ENCODE assay signal across 8 cellular contexts in the genomic region with DNA sequence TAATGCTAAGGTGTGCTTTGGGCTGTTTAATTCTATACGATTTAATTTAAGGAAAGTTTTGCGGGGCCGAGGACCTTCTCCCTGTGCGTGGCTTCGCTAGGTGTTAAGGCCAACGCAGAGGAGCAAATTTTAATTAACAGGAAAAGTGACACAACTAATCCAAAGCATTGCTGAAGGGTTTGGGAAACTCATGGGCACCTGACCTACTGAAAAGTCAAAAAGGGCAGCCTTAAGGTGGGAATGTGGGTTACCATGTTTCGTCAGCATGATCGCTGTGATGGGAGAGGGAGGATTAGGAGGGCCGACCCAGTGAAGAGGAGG. TPM values are rescaled to one million over a fixed set of nuclear protein-coding genes. Genes with fewer than 3 reads are reported as not detected.
DNase-seq lines count a peak whose midpoint lies in the region; TF ChIP-seq lines count a peak whose summit lies in the region.

No MANE protein-coding gene starts in this region.

- H3K4me1 ChIP-seq in MM.1S (ENCODE audit: low read length) = peaks cover 8% of the 10 kb centered on the region; the same call in 1 of the 2 replicates
- H3K4me1 ChIP-seq in ectodermal cell (ENCODE audit: control insufficient read depth, insufficient read depth, low read length) = peaks cover 6% of the 10 kb centered on the region

- no peaks in the 10 kb centered on the region for H3K9me2 ChIP-seq in MM.1S (replicated peaks; ENCODE audit: insufficient read depth, low read length)

- peaks cover 3% of the 10 kb centered on the region; the same call in 1 of the 2 replicates for H3K36me3 ChIP-seq in MM.1S (replicated peaks; ENCODE audit: insufficient read depth, low read length)
- peaks cover 29% of the 10 kb centered on the region for H3K36me3 ChIP-seq in ectodermal cell (ENCODE audit: control insufficient read depth, insufficient read depth, low read length)

- H3K27ac Mint-ChIP-seq in CD14-positive monocyte (peak overlapping the region; percentile 41 to 93 (median 87)), neural crest cell (ENCODE audit: unreplicated experiment) (peak overlapping the region; percentile 39)

- peaks cover 6% of the 10 kb centered on the region for H3F3A ChIP-seq in MM.1S (ENCODE audit: insufficient read depth, low read length)

- peak overlapping the region; percentile 87 to 99 for H3K4me3 Mint-ChIP-seq in CD14-positive monocyte
- peak overlapping the region; percentile 90 for H3K4me3 Mint-ChIP-seq in neural crest cell

- peak overlapping the region; percentile 72 for H3K9ac ChIP-seq in MM.1S (ENCODE audit: low read length)

- H2AFZ ChIP-seq in MM.1S (ENCODE audit: low read length) = peak overlapping the region; percentile 98

- no peaks in the 10 kb centered on the region for H3K27me3 ChIP-seq in MM.1S (replicated peaks; ENCODE audit: insufficient read depth, low read length)
- H3K27me3 ChIP-seq in ectodermal cell (ENCODE audit: control insufficient read depth, insufficient read depth, low read length, poor library complexity, severe bottlenecking) = no peaks in the 10 kb centered on the region

- DNase-seq in CD14-positive monocyte (ENCODE audit: low spot score) (no peak), MM.1S (no peak), neural crest cell (ENCODE audit: low read depth, low spot score) (no peak), AG08396 (ENCODE audit: low spot score) (no peak), ecto neural progenitor cell (ENCODE audit: low spot score) (no peak), dermis blood vessel endothelial cell (no peak), NCI-H1930 (lab: John Stamatoyannopoulos, UW) (no peak)

- H3K36me3 Mint-ChIP-seq in CD14-positive monocyte (peaks cover 48 to 60% of the 10 kb centered on the region in 2 donors), neural crest cell (ENCODE audit: low read depth) (peaks cover 13% of the 10 kb centered on the region)

- H3K9me3 Mint-ChIP-seq in CD14-positive monocyte = no peaks in the 10 kb centered on the region
- H3K9me3 Mint-ChIP-seq in neural crest cell = no peaks in the 10 kb centered on the region

- no peaks in the 10 kb centered on the region for H4K20me1 ChIP-seq in MM.1S (ENCODE audit: insufficient read depth, low read length)

- peaks cover 22% of the 10 kb centered on the region for H3K79me2 ChIP-seq in MM.1S (ENCODE audit: low read length)

- H3K27ac ChIP-seq in MM.1S (ENCODE audit: low read length) = peak overlapping the region; percentile 11; the same call in 1 of the 2 replicates
- peak overlapping the region; percentile 55 for H3K27ac ChIP-seq in ectodermal cell (ENCODE audit: insufficient read depth, low read depth, low read length, poor library complexity, severe bottlenecking)

- H3K9me3 ChIP-seq in MM.1S (replicated peaks; ENCODE audit: insufficient read depth, low read length) = no peaks in the 10 kb centered on the region
- no peaks in the 10 kb centered on the region for H3K9me3 ChIP-seq in ectodermal cell (ENCODE audit: control insufficient read depth, low read length)

- TF ChIP-seq CTCF in CD14-positive monocyte (IDR thresholded peaks at IDR 0.05) (no peak), MM.1S (IDR thresholded peaks at IDR 0.05; ENCODE audit: low read length) (no peak), neural crest cell (conservative IDR thresholded peaks at IDR 0.05) (no peak)

- peaks cover 0 to 2% (median 0%) of the 10 kb centered on the region in 3 donors for H3K27me3 Mint-ChIP-seq in CD14-positive monocyte (ENCODE audit: low read depth in 3 of 3)
- H3K27me3 Mint-ChIP-seq in neural crest cell (ENCODE audit: low read depth) = no peaks in the 10 kb centered on the region

- intact Hi-C loops in CD14-positive monocyte (cut with micrococcal nuclease) = no loop called here

- WGBS in ectodermal cell, 2 experiments = 27 to 33% methylated on average over 9 of the region's 9 CpGs

- peak overlapping the region; percentile 87 for H3K4me3 ChIP-seq in MM.1S (ENCODE audit: low read length)
- H3K4me3 ChIP-seq in ectodermal cell (ENCODE audit: insufficient read depth, low read depth, low read length) = peak overlapping the region; percentile 72

- peak overlapping the region; percentile 94 for H3K4me2 ChIP-seq in MM.1S (ENCODE audit: low read depth, low read length)

- peaks cover 29% of the 10 kb centered on the region for H3K4me1 Mint-ChIP-seq in CD14-positive monocyte
- peaks cover 28% of the 10 kb centered on the region for H3K4me1 Mint-ChIP-seq in neural crest cell

RNA-seq across cellular contexts. Expression of gene CUL9, which starts 0.4 kb away (rescaled TPM):
- polyA plus RNA-seq in CD14-positive monocyte = 1 to 10 TPM; 2.9 to 3.8 TPM
- polyA plus RNA-seq in ectodermal cell (2013, experiment 1 of 4) = 26.7 TPM
- polyA plus RNA-seq in ectodermal cell (2013, experiment 2 of 4) = 27.7 TPM
- polyA plus RNA-seq in ectodermal cell (2013, experiment 3 of 4) = 20.9 TPM
- polyA plus RNA-seq in ectodermal cell (2013, experiment 4 of 4) = 21.4 TPM
- 37.2 and 37.5 TPM in 2 replicates for total RNA-seq in neural crest cell
- 25.9 and 33.8 TPM in 2 replicates for total RNA-seq in dermis blood vessel endothelial cell

RNA-seq across cellular contexts. Expression of gene SRF, which starts 10.5 kb away (rescaled TPM):
- 1 to 10 TPM; 3.6 to 3.8 TPM for polyA plus RNA-seq in CD14-positive monocyte
- 52.5 TPM for polyA plus RNA-seq in ectodermal cell (2013, experiment 1 of 4)
- polyA plus RNA-seq in ectodermal cell (2013, experiment 2 of 4) = 54.6 TPM
- 35.7 TPM for polyA plus RNA-seq in ectodermal cell (2013, experiment 3 of 4)
- 39.6 TPM for polyA plus RNA-seq in ectodermal cell (2013, experiment 4 of 4)
- total RNA-seq in neural crest cell = 37.5 and 37.8 TPM in 2 replicates
- 16.5 and 19.7 TPM in 2 replicates for total RNA-seq in dermis blood vessel endothelial cell

RNA-seq across cellular contexts. Expression of gene DNPH1, which starts 47.7 kb away (rescaled TPM):
- 10 to 100 TPM; 42.7 to 55.4 TPM for polyA plus RNA-seq in CD14-positive monocyte
- 76.0 TPM for polyA plus RNA-seq in ectodermal cell (2013, experiment 1 of 4)
- 63.7 TPM for polyA plus RNA-seq in ectodermal cell (2013, experiment 2 of 4)
- polyA plus RNA-seq in ectodermal cell (2013, experiment 3 of 4) = 77.6 TPM
- 92.0 TPM for polyA plus RNA-seq in ectodermal cell (2013, experiment 4 of 4)
- total RNA-seq in neural crest cell = 50.3 and 55.1 TPM in 2 replicates
- total RNA-seq in dermis blood vessel endothelial cell = 29.0 and 31.5 TPM in 2 replicates
